Comparison of ENCODE assay signal across 12 cellular contexts in the genomic region with DNA sequence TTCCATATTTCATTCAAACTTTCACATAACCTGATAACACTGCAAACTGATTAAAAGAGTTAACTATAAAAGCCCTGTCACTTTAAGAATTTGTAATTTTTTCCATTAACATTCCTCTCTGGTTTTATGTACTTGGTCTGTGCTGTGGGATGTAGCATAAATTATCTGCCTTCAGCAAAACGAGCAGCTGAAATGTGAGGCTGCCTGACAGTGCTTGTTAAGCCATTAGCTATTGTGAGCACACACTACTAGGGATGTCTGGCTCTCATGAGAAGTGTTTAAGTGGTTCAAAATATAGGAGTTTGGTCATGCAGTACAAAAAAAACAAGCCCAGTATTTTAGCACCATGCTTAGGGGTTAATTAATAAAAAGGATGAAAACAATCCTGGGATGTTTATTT.
DNase-seq lines count a peak whose midpoint lies in the region; ATAC-seq and TF ChIP-seq lines count a peak whose summit lies in the region.
"Had no signal": no experiment of that assay in that cellular context is flagged by ENCODE, and none has a peak within 500 bp of the region (broad histone marks: within the 10 kb centered on the region; RNA-seq: fewer than 3 reads in every experiment).

No MANE protein-coding gene starts in this region.

- no peak for TF ChIP-seq CTCF in DND-41 (IDR thresholded peaks at IDR 0.05; ENCODE audit: borderline replicate concordance, extremely low read depth, low read length, poor library complexity, severe bottlenecking)
- TF ChIP-seq CTCF in fibroblast of mammary gland (conservative IDR thresholded peaks at IDR 0.05; ENCODE audit: control insufficient read depth, insufficient read depth, low read depth, low read length), result no peak
- TF ChIP-seq CTCF in RWPE1 (conservative IDR thresholded peaks at IDR 0.05; ENCODE audit: low read depth), result no peak

- POLR2A ChIA-PET in RWPE1 (lab: Yijun Ruan, JAX; ENCODE audit: low non-redundant PET), result no interaction called here

- no peak for ATAC-seq in DND-41 (ENCODE audit: insufficient read depth, low read depth)
- no peak for ATAC-seq in GM18867 (IDR thresholded peaks at IDR 0.05; ENCODE audit: unreplicated experiment)
- no peak for ATAC-seq in HG03520 (IDR thresholded peaks at IDR 0.05; ENCODE audit: unreplicated experiment)
- ATAC-seq: K562 had no signal

- H3K79me2 ChIP-seq in DND-41 (ENCODE audit: insufficient read depth, low read length), result no peaks in the 10 kb centered on the region

- CTCF ChIA-PET in RWPE1 (lab: Yijun Ruan, JAX), result no interaction called here

- H3K4me1 ChIP-seq in DND-41 (ENCODE audit: insufficient read depth, low read length), result peaks cover 11% of the 10 kb centered on the region

- H3K27me3 ChIP-seq in DND-41 (ENCODE audit: insufficient read depth, low read length, poor library complexity), result no peaks in the 10 kb centered on the region
- H3K27me3 ChIP-seq: vagina had no signal

- H3K4me3 ChIP-seq in DND-41 (ENCODE audit: low read depth in 1 of 2, low read length in 2 of 2) (no peak overlapping the region), fibroblast of mammary gland (ENCODE audit: control insufficient read depth, low read depth, low read length) (no peak overlapping the region)
- H3K4me3 ChIP-seq: K562, vagina had no signal

- no peak overlapping the region for H3K4me2 ChIP-seq in DND-41 (ENCODE audit: insufficient read depth, low read length)

- H3K9me3 ChIP-seq in DND-41 (ENCODE audit: insufficient read depth, low read length, severe bottlenecking), result no peaks in the 10 kb centered on the region
- H3K9me3 ChIP-seq: vagina had no signal

- 0 out of 2 replicates have a peak overlapping the region, but pooled peaks have one; percentile 4 for H2AFZ ChIP-seq in DND-41 (ENCODE audit: low read depth, low read length)

- no peaks in the 10 kb centered on the region for H3K36me3 ChIP-seq in DND-41 (ENCODE audit: insufficient read depth, low read length)
- H3K36me3 ChIP-seq: vagina had no signal

- no peak overlapping the region for H3K9ac ChIP-seq in DND-41 (ENCODE audit: low read depth, low read length)

- DNase-seq in AG08395 (ENCODE audit: low spot score) (peak; percentile 42), DND-41 (no peak), NCI-H1930 (lab: John Stamatoyannopoulos, UW) (peak; percentile 14 to 35), fibroblast of mammary gland (ENCODE audit: low read depth) (peak; percentile 58), RWPE1 (ENCODE audit: low spot score) (no peak), NCI-H2029 (lab: John Stamatoyannopoulos, UW) (no peak)
- DNase-seq: activated T-cell treated with anti-CD3 and anti-CD28 coated beads for 4 hours; CD4-positive, CD25-positive, alpha-beta regulatory T cell had no signal

- no peaks in the 10 kb centered on the region for H4K20me1 ChIP-seq in DND-41 (ENCODE audit: insufficient read depth, low read length)

- H3K27ac ChIP-seq in DND-41 (ENCODE audit: low read length) (no peak overlapping the region), RWPE1 (no peak overlapping the region)
- H3K27ac ChIP-seq: vagina had no signal

Comparison
In these comparisons a context has a peak if more than half of its experiments do, and no peak if none do; other contexts are left out.
1. DNase-seq: peak in AG08395 (single experiment), NCI-H1930 (2 of 2) and fibroblast of mammary gland (single experiment); none in DND-41 (single experiment), RWPE1 (single experiment) and NCI-H2029 (single experiment).